12 cellular contexts compared by ENCODE assay signal in genomic region chr7:83413831-83414230, GRCh38.
DNase-seq lines count a peak whose midpoint lies in the region; ATAC-seq, FAIRE-seq and TF ChIP-seq lines count a peak whose summit lies in the region.
"Had no signal": no experiment of that assay in that cellular context is flagged by ENCODE, and none has a peak within 500 bp of the region (broad histone marks: within the 10 kb centered on the region; RNA-seq: fewer than 3 reads in every experiment).

No MANE protein-coding gene starts in this region.

- DNase-seq in H4 (ENCODE audit: low spot score) (peak; percentile 35), NCI-H1105 (lab: John Stamatoyannopoulos, UW) (peak; percentile 65), SHP77 (lab: John Stamatoyannopoulos, UW) (peak; percentile 23 to 33), iris pigment epithelial cell (ENCODE audit: low read depth) (peak; percentile 4), GM12891 (ENCODE audit: insufficient read length, low spot score) (no peak), NCI-H774 (lab: John Stamatoyannopoulos, UW) (no peak)
- DNase-seq: activated CD4-positive, alpha-beta T cell treated with anti-CD3 and anti-CD28 coated beads, Interleukin-2, amount 10 ng/mL, durations not matched to agents 24 days and 14 days; left cardiac atrium; MM.1S had no signal

- no peak for ATAC-seq in esophagus mucosa
- ATAC-seq: gastroesophageal sphincter; left cardiac atrium; stimulated activated memory B cell treated with anti-CD40 and anti-IgM and Interleukin-4, amounts not matched to agents 10 μg/mL and 1 μg/mL and 100 μg/mL, for 72 hours had no signal

- no peak for FAIRE-seq in GM12891 (lab: Jason Lieb, UNC)

- no peak for TF ChIP-seq POLR2A in GM12891 (IDR thresholded peaks at IDR 0.05; ENCODE audit: low read depth, low read length)

TF ChIP-seq in GM12891, 5 proteins besides CTCF, POLR2A, EP300 and RAD21:
- TF ChIP-seq SPI1 (IDR thresholded peaks at IDR 0.05; ENCODE audit: low read depth, low read length) (no peak), TAF1 (IDR thresholded peaks at IDR 0.05; ENCODE audit: low read depth, low read length) (no peak), POU2F2 (IDR thresholded peaks at IDR 0.05; ENCODE audit: low read depth, low read length) (no peak), PAX5 (IDR thresholded peaks at IDR 0.05; ENCODE audit: insufficient read depth, low read length, severe bottlenecking) (no peak), POLR2AphosphoS5 (IDR thresholded peaks at IDR 0.05; ENCODE audit: low read depth, low read length) (no peak)

Comparison
In these comparisons a context has a peak if more than half of its experiments do, and no peak if none do; other contexts are left out.
1. DNase-seq: peak in H4 (single experiment), NCI-H1105 (single experiment), SHP77 (2 of 2) and iris pigment epithelial cell (single experiment); none in GM12891 (single experiment) and NCI-H774 (single experiment).